1 cellular context compared by ENCODE assay signal in the genomic region with DNA sequence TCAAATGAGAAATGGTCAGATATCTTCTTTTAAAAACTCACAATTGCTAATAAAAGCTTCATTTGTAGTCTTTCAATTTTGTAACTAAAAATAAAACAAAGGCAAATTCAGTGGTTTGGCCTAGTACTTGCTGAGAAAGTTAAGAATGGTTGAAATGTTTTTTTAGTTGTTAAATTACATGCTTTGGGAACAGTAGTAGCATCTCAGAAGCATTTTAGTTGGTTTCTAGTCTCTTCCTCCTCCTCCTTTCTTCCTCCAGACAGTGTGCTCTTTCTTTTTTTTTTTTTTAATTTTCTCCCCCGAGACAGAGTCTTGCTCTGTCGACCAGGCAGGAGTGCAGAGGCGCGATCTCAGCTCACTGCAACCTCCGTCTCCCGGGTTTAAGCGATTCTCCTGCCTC.
TF ChIP-seq lines count a peak whose summit lies in the region.

No MANE protein-coding gene starts in this region.

TF ChIP-seq in WTC11, 78 proteins besides CTCF, POLR2A, EP300 and RAD21 (continued from another document):
- TF ChIP-seq, protein P1, sequence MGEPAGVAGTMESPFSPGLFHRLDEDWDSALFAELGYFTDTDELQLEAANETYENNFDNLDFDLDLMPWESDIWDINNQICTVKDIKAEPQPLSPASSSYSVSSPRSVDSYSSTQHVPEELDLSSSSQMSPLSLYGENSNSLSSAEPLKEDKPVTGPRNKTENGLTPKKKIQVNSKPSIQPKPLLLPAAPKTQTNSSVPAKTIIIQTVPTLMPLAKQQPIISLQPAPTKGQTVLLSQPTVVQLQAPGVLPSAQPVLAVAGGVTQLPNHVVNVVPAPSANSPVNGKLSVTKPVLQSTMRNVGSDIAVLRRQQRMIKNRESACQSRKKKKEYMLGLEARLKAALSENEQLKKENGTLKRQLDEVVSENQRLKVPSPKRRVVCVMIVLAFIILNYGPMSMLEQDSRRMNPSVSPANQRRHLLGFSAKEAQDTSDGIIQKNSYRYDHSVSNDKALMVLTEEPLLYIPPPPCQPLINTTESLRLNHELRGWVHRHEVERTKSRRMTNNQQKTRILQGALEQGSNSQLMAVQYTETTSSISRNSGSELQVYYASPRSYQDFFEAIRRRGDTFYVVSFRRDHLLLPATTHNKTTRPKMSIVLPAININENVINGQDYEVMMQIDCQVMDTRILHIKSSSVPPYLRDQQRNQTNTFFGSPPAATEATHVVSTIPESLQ (CRISPR knock-in tag; IDR thresholded peaks at IDR 0.05), result no peak
- TF ChIP-seq, protein P2, sequence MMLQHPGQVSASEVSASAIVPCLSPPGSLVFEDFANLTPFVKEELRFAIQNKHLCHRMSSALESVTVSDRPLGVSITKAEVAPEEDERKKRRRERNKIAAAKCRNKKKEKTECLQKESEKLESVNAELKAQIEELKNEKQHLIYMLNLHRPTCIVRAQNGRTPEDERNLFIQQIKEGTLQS (CRISPR knock-in tag; conservative IDR thresholded peaks at IDR 0.05), result no peak
- TF ChIP-seq, protein P3, sequence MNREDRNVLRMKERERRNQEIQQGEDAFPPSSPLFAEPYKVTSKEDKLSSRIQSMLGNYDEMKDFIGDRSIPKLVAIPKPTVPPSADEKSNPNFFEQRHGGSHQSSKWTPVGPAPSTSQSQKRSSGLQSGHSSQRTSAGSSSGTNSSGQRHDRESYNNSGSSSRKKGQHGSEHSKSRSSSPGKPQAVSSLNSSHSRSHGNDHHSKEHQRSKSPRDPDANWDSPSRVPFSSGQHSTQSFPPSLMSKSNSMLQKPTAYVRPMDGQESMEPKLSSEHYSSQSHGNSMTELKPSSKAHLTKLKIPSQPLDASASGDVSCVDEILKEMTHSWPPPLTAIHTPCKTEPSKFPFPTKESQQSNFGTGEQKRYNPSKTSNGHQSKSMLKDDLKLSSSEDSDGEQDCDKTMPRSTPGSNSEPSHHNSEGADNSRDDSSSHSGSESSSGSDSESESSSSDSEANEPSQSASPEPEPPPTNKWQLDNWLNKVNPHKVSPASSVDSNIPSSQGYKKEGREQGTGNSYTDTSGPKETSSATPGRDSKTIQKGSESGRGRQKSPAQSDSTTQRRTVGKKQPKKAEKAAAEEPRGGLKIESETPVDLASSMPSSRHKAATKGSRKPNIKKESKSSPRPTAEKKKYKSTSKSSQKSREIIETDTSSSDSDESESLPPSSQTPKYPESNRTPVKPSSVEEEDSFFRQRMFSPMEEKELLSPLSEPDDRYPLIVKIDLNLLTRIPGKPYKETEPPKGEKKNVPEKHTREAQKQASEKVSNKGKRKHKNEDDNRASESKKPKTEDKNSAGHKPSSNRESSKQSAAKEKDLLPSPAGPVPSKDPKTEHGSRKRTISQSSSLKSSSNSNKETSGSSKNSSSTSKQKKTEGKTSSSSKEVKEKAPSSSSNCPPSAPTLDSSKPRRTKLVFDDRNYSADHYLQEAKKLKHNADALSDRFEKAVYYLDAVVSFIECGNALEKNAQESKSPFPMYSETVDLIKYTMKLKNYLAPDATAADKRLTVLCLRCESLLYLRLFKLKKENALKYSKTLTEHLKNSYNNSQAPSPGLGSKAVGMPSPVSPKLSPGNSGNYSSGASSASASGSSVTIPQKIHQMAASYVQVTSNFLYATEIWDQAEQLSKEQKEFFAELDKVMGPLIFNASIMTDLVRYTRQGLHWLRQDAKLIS (CRISPR knock-in tag; IDR thresholded peaks at IDR 0.05; ENCODE audit: borderline replicate concordance), result no peak
- TF ChIP-seq, protein P4, sequence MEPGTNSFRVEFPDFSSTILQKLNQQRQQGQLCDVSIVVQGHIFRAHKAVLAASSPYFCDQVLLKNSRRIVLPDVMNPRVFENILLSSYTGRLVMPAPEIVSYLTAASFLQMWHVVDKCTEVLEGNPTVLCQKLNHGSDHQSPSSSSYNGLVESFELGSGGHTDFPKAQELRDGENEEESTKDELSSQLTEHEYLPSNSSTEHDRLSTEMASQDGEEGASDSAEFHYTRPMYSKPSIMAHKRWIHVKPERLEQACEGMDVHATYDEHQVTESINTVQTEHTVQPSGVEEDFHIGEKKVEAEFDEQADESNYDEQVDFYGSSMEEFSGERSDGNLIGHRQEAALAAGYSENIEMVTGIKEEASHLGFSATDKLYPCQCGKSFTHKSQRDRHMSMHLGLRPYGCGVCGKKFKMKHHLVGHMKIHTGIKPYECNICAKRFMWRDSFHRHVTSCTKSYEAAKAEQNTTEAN (CRISPR knock-in tag; IDR thresholded peaks at IDR 0.05), result no peak
- TF ChIP-seq ZNF121 (CRISPR knock-in tag; IDR thresholded peaks at IDR 0.05) (no peak), OVOL2 (CRISPR knock-in tag; IDR thresholded peaks at IDR 0.05; ENCODE audit: borderline replicate concordance) (no peak)
- TF ChIP-seq, protein P5, sequence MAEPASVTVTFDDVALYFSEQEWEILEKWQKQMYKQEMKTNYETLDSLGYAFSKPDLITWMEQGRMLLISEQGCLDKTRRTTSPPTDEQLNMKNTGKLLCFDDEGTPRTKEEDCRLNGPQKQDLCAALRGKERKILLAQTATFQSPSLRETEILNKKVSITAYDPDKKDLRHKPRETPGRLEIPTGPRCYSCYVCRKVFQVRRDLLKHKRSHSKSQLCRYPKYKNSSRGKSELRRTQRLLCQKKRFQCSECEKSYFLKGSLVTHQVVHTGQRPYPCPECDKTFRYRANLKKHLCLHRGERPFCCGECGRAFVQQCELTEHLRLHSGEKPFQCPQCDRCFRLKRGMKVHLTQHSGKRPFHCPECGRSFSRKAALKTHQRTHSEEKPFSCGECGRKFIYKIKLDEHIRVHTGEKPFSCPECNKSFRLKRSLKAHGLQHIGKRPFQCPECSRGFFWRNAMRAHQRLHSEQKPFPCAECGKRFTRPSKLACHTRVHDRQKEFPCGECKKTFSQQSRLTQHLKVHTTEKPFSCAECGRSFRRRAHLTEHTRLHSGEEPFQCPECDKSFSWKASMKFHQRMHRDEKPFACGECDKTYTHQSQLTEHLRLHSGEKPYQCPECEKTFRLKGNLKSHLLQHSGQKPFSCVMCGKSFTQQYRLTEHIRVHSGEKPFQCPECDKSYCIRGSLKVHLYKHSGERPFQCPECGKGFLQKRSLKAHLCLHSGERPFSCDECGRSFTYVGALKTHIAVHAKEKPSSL (CRISPR knock-in tag; conservative IDR thresholded peaks at IDR 0.05), result no peak
- TF ChIP-seq, protein P6, sequence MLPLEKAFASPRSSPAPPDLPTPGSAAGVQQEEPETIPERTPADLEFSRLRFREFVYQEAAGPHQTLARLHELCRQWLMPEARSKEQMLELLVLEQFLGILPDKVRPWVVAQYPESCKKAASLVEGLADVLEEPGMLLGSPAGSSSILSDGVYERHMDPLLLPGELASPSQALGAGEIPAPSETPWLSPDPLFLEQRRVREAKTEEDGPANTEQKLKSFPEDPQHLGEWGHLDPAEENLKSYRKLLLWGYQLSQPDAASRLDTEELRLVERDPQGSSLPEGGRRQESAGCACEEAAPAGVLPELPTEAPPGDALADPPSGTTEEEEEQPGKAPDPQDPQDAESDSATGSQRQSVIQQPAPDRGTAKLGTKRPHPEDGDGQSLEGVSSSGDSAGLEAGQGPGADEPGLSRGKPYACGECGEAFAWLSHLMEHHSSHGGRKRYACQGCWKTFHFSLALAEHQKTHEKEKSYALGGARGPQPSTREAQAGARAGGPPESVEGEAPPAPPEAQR (CRISPR knock-in tag; IDR thresholded peaks at IDR 0.05), result no peak
